In genomic region chr16:57648590-57649442, GRCh38 we compare ENCODE assay signal across 8 cellular contexts. TPM values are rescaled to one million over a fixed set of nuclear protein-coding genes. Genes with fewer than 3 reads are reported as not detected.
DNase-seq lines count a peak whose midpoint lies in the region; ATAC-seq, FAIRE-seq and TF ChIP-seq lines count a peak whose summit lies in the region.

No MANE protein-coding gene starts in this region.

- H3K4me3 ChIP-seq in fibroblast of the aortic adventitia (ENCODE audit: low read depth, low read length), result no peak overlapping the region
- H3K4me3 ChIP-seq in neural progenitor cell, result no peak overlapping the region
- H3K4me3 ChIP-seq in stomach, result no peak overlapping the region

- peak overlapping the region; percentile 36 for H3K27ac Mint-ChIP-seq in activated T-cell treated with anti-CD3 and anti-CD28 coated beads, Interleukin-2, amount 50 U/mL, for 72 hours
- peak overlapping the region; percentile 66 for H3K27ac Mint-ChIP-seq in neural progenitor cell

- DNase-seq in AML-193 (lab: John Stamatoyannopoulos, UW), result peak; percentile 69 to 80
- peak; percentile 94 for DNase-seq in GM19238 (ENCODE audit: insufficient read length, low spot score)
- DNase-seq in RCC 7860 (ENCODE audit: low spot score), result peak; percentile 72
- peak; percentile 84 to 93 for DNase-seq in activated T-cell treated with anti-CD3 and anti-CD28 coated beads, Interleukin-2, amount 50 U/mL, for 72 hours
- DNase-seq in fibroblast of the aortic adventitia (ENCODE audit: low read depth), result peak; percentile 78
- DNase-seq in neural progenitor cell (ENCODE audit: low spot score), result peak; percentile 88
- DNase-seq in stomach, result peak; percentile 90

- no peaks in the 10 kb centered on the region for H3K27me3 ChIP-seq in neural progenitor cell
- peaks cover 0 to 35% (median 0%) of the 10 kb centered on the region in 3 donors for H3K27me3 ChIP-seq in stomach

- H3K4me1 ChIP-seq in neural progenitor cell (peaks cover 9% of the 10 kb centered on the region), stomach (peaks cover 13 to 46% (median 26%) of the 10 kb centered on the region in 4 donors)

- H3K27ac ChIP-seq in KOPT-K1 (ENCODE audit: low read depth, low read length, poor library complexity, severe bottlenecking) (peak overlapping the region; percentile 95), neural progenitor cell (no peak overlapping the region), stomach (peak overlapping the region; percentile 53 to 77 (median 71))

- H3K36me3 Mint-ChIP-seq in activated T-cell treated with anti-CD3 and anti-CD28 coated beads, Interleukin-2, amount 50 U/mL, for 72 hours (ENCODE audit: insufficient read depth in 2 of 2), result no peaks in the 10 kb centered on the region
- H3K36me3 Mint-ChIP-seq in neural progenitor cell, result peaks cover 6% of the 10 kb centered on the region

- no peaks in the 10 kb centered on the region for H3K79me2 ChIP-seq in neural progenitor cell (ENCODE audit: low read depth)

- no peaks in the 10 kb centered on the region for H3K27me3 Mint-ChIP-seq in activated T-cell treated with anti-CD3 and anti-CD28 coated beads, Interleukin-2, amount 50 U/mL, for 72 hours (ENCODE audit: low read depth)
- H3K27me3 Mint-ChIP-seq in neural progenitor cell (ENCODE audit: insufficient read depth, low read depth), result peaks cover 5% of the 10 kb centered on the region

- H3K36me3 ChIP-seq in KOPT-K1 (ENCODE audit: insufficient read depth, low read length) (peaks cover 51% of the 10 kb centered on the region), neural progenitor cell (no peaks in the 10 kb centered on the region), stomach (peaks cover 16 to 46% (median 31%) of the 10 kb centered on the region in 4 donors)

- TF ChIP-seq POLR2A in stomach (IDR thresholded peaks at IDR 0.05), result no peak

- no peak overlapping the region for H2AFZ ChIP-seq in neural progenitor cell (replicated peaks)

- H3K4me2 ChIP-seq in neural progenitor cell, result no peak overlapping the region

- intact Hi-C loops in stomach (cut with DNase I; ENCODE audit: low total_unique reads), result loop anchor here (5.0 kb wide), 1 partner anchor 57 kb away; no protein-coding TSS in a partner anchor

- no peaks in the 10 kb centered on the region for H4K20me1 ChIP-seq in neural progenitor cell (ENCODE audit: low read depth)

- H3K9me3 ChIP-seq in KOPT-K1 (ENCODE audit: insufficient read depth, low read length, poor library complexity, severe bottlenecking), result no peaks in the 10 kb centered on the region
- H3K9me3 ChIP-seq in neural progenitor cell (ENCODE audit: low read depth), result no peaks in the 10 kb centered on the region
- H3K9me3 ChIP-seq in stomach, result no peaks in the 10 kb centered on the region

- WGBS in stomach, 5 donors, result 39 to 49% (median 41%) methylated on average over 12 to 18 of the region's 18 CpGs

- no peak for TF ChIP-seq EP300 in stomach (IDR thresholded peaks at IDR 0.05)

- peaks cover 32% of the 10 kb centered on the region for H3K4me1 Mint-ChIP-seq in activated T-cell treated with anti-CD3 and anti-CD28 coated beads, Interleukin-2, amount 50 U/mL, for 72 hours (ENCODE audit: low read depth)
- H3K4me1 Mint-ChIP-seq in neural progenitor cell, result peaks cover 24% of the 10 kb centered on the region

- no peak overlapping the region for H3K4me3 Mint-ChIP-seq in activated T-cell treated with anti-CD3 and anti-CD28 coated beads, Interleukin-2, amount 50 U/mL, for 72 hours
- no peak overlapping the region for H3K4me3 Mint-ChIP-seq in neural progenitor cell

- H3F3A ChIP-seq in neural progenitor cell (ENCODE audit: low read depth), result peaks cover 9% of the 10 kb centered on the region

- no peak overlapping the region for H3K9ac ChIP-seq in neural progenitor cell

- FAIRE-seq in RCC 7860 (lab: Jason Lieb, UNC), result no peak

- no peaks in the 10 kb centered on the region for H3K9me3 Mint-ChIP-seq in activated T-cell treated with anti-CD3 and anti-CD28 coated beads, Interleukin-2, amount 50 U/mL, for 72 hours
- no peaks in the 10 kb centered on the region for H3K9me3 Mint-ChIP-seq in neural progenitor cell

- ATAC-seq in activated T-cell treated with anti-CD3 and anti-CD28 coated beads, Interleukin-2, amount 50 U/mL, for 72 hours (replicated peaks in 1 of 2), result peak; percentile 74 to 80

- TF ChIP-seq CTCF in fibroblast of the aortic adventitia (IDR thresholded peaks at IDR 0.05; ENCODE audit: insufficient read depth, low read length) (peak; percentile 100), neural progenitor cell (IDR thresholded peaks at IDR 0.05) (peak; percentile 100), stomach (IDR thresholded peaks at IDR 0.05) (peak; percentile 94 to 100 (median 100))

RNA-seq across cellular contexts. Expression of gene ADGRG3, which starts 19.3 kb away (rescaled TPM):
- total RNA-seq in activated T-cell treated with anti-CD3 and anti-CD28 coated beads, Interleukin-2, amount 50 U/mL, for 72 hours, result under 1 TPM in 1 of 2 donors, not detected in 1; 0.09 TPM
- total RNA-seq in fibroblast of the aortic adventitia (ENCODE audit: low replicate concordance), result not detected in 2 replicates
- not detected in 2 replicates for total RNA-seq in neural progenitor cell (ENCODE audit: low replicate concordance)
- 10 to 100 TPM in 1 of 5 donors, 1 to 10 TPM in 2, not detected in 2; 1.7 to 50.2 (median 7.7) TPM for total RNA-seq in stomach
- polyA plus RNA-seq in stomach, result 1 to 10 TPM in 1 of 3 donors, under 1 TPM in 2; 0.46 to 1.7 (median 0.95) TPM

RNA-seq across cellular contexts. Expression of gene ADGRG1, which starts 20.4 kb away (rescaled TPM):
- 10 to 100 TPM in 1 of 2 donors, 1 to 10 TPM in 1; 9.0 to 21.3 TPM for total RNA-seq in activated T-cell treated with anti-CD3 and anti-CD28 coated beads, Interleukin-2, amount 50 U/mL, for 72 hours
- total RNA-seq in fibroblast of the aortic adventitia (ENCODE audit: low replicate concordance), result 1.6 and 9.8 TPM in 2 replicates
- 8.0 and 17.5 TPM in 2 replicates for total RNA-seq in neural progenitor cell (ENCODE audit: low replicate concordance)
- total RNA-seq in stomach, result 10 to 100 TPM; 17.4 to 84.8 (median 47.2) TPM
- 10 to 100 TPM in 2 of 3 donors, 1 to 10 TPM in 1; 8.9 to 30.9 (median 21.7) TPM for polyA plus RNA-seq in stomach

RNA-seq across cellular contexts. Expression of gene DRC7, which starts 45.8 kb away (rescaled TPM):
- total RNA-seq in activated T-cell treated with anti-CD3 and anti-CD28 coated beads, Interleukin-2, amount 50 U/mL, for 72 hours, result under 1 TPM in 1 of 2 donors, not detected in 1; 0.19 TPM
- total RNA-seq in fibroblast of the aortic adventitia (ENCODE audit: low replicate concordance) (0.09 TPM in 1 of 2 replicates, not detected in the other), neural progenitor cell (ENCODE audit: low replicate concordance) (0.41 and 0.84 TPM in 2 replicates), stomach (not detected)
- not detected for polyA plus RNA-seq in stomach
